In genomic region chr6:121310495-121310894, GRCh38 we compare ENCODE assay signal across 19 cellular contexts. TPM values are rescaled to one million over a fixed set of nuclear protein-coding genes. Genes with fewer than 3 reads are reported as not detected.
DNase-seq lines count a peak whose midpoint lies in the region; ATAC-seq and TF ChIP-seq lines count a peak whose summit lies in the region.
"Had no signal": no experiment of that assay in that cellular context is flagged by ENCODE, and none has a peak within 500 bp of the region (broad histone marks: within the 10 kb centered on the region; RNA-seq: fewer than 3 reads in every experiment).

No MANE protein-coding gene starts in this region.

- no peak overlapping the region for H2AFZ ChIP-seq in osteoblast (ENCODE audit: low read length)

- peaks cover 6% of the 10 kb centered on the region for H3K36me3 ChIP-seq in RWPE2 (ENCODE audit: low read depth)
- H3K36me3 ChIP-seq in osteoblast (ENCODE audit: insufficient read depth, low read length): no peaks in the 10 kb centered on the region

- H3K27ac ChIP-seq in RWPE2 (ENCODE audit: poor library complexity, severe bottlenecking) (peak overlapping the region; percentile 84), osteoblast (ENCODE audit: low read depth, low read length) (peak overlapping the region; percentile 16)
- H3K27ac ChIP-seq: HL-60 had no signal

- no peaks in the 10 kb centered on the region for H3K79me2 ChIP-seq in osteoblast (ENCODE audit: insufficient read depth, low read length)

- H4K20me1 ChIP-seq in osteoblast (ENCODE audit: insufficient read depth, low read length): no peaks in the 10 kb centered on the region

- H3K27me3 ChIP-seq in RWPE2 (ENCODE audit: insufficient read depth, poor library complexity, severe bottlenecking): no peaks in the 10 kb centered on the region
- no peaks in the 10 kb centered on the region for H3K27me3 ChIP-seq in osteoblast (ENCODE audit: insufficient read depth, low read length)

- H3K4me2 ChIP-seq in osteoblast (ENCODE audit: insufficient read depth, low read length): peak overlapping the region; percentile 21

- no peaks in the 10 kb centered on the region for H3K9me3 ChIP-seq in RWPE2 (ENCODE audit: severe bottlenecking)
- H3K9me3 ChIP-seq in osteoblast (ENCODE audit: low read depth, low read length): no peaks in the 10 kb centered on the region

- H3K4me3 ChIP-seq in AG10803 (ENCODE audit: low read length) (no peak overlapping the region), RWPE2 (ENCODE audit: severe bottlenecking) (no peak overlapping the region), choroid plexus epithelial cell (ENCODE audit: low read depth, low read length) (no peak overlapping the region), osteoblast (ENCODE audit: insufficient read depth, low read length) (no peak overlapping the region)

- no peak; the same call in 2 of the 3 replicates for ATAC-seq in RWPE2 (ENCODE audit: low read depth)
- ATAC-seq in activated CD4-positive, CD25-positive, alpha-beta regulatory T cell treated with anti-CD3 and anti-CD28 coated beads, Interleukin-2, amount 50 U/mL, for 24 hours: no peak

- TF ChIP-seq CTCF in AG10803 (conservative IDR thresholded peaks at IDR 0.05; ENCODE audit: low read length) (no peak), RWPE2 (IDR thresholded peaks at IDR 0.05; ENCODE audit: poor library complexity, severe bottlenecking) (no peak), choroid plexus epithelial cell (conservative IDR thresholded peaks at IDR 0.05; ENCODE audit: low read depth, low read length) (no peak), osteoblast (IDR thresholded peaks at IDR 0.05; ENCODE audit: extremely low read depth, low read depth, low read length) (no peak)

- H3K4me1 ChIP-seq in RWPE2 (ENCODE audit: insufficient read depth, poor library complexity, severe bottlenecking) (peaks cover 19% of the 10 kb centered on the region), osteoblast (ENCODE audit: insufficient read depth, low read length) (peaks cover 10% of the 10 kb centered on the region)

- DNase-seq in AG10803 (ENCODE audit: low read depth): peak; percentile 2
- DNase-seq in RWPE2 (ENCODE audit: low spot score): no peak
- peak; percentile 8 for DNase-seq in choroid plexus epithelial cell (ENCODE audit: low read depth)
- no peak for DNase-seq in osteoblast (ENCODE audit: insufficient read length, low spot score, missing footprints)
- no peak for DNase-seq in NCI-H345 treated with DMSO at 0.1 percent for 48 hours (lab: John Stamatoyannopoulos, UW; ENCODE audit: unreplicated experiment)
- no peak for DNase-seq in NCI-H2029 treated with DMSO at 0.1 percent for 48 hours (lab: John Stamatoyannopoulos, UW)
- DNase-seq in NCI-H1048 (lab: John Stamatoyannopoulos, UW): no peak
- DNase-seq: C1 segment of cervical spinal cord; DMS79; H9; MM.1S; NCI-H1092 treated with DMSO at 0.1 percent for 48 hours; NCI-H2081 treated with DMSO at 0.1 percent for 48 hours; NCI-H510A; NCI-H748 treated with DMSO at 0.1 percent for 48 hours; NK-92 treated with Interleukin-12 subunit alpha and Interleukin-12 subunit beta, amount 100 ng/mL, for 24 hours; SHP77 had no signal

RNA-seq across cellular contexts. Expression of gene TBC1D32, which starts 23.8 kb away (rescaled TPM):
- total RNA-seq in osteoblast: 15.9 and 17.4 TPM in 2 replicates

Comparison
In these comparisons a context has a peak if more than half of its experiments do, and no peak if none do; other contexts are left out.
1. DNase-seq: peak in AG10803 (single experiment) and choroid plexus epithelial cell (single experiment); none in RWPE2 (single experiment), osteoblast (single experiment), NCI-H345 treated with DMSO at 0.1 percent for 48 hours (single experiment), NCI-H2029 treated with DMSO at 0.1 percent for 48 hours (single experiment) and NCI-H1048 (single experiment).